9 cellular contexts compared by ENCODE assay signal in genomic region chr1:184974837-184975115, GRCh38. TPM values are rescaled to one million over a fixed set of nuclear protein-coding genes. Genes with fewer than 3 reads are reported as not detected.
DNase-seq lines count a peak whose midpoint lies in the region; ATAC-seq and TF ChIP-seq lines count a peak whose summit lies in the region.
"Had no signal": no experiment of that assay in that cellular context is flagged by ENCODE, and none has a peak within 500 bp of the region (broad histone marks: within the 10 kb centered on the region; RNA-seq: fewer than 3 reads in every experiment).

No MANE protein-coding gene starts in this region.

- no peak for TF ChIP-seq POLR2A in vagina (IDR thresholded peaks at IDR 0.05)

- H3K4me3 Mint-ChIP-seq in brain (peak overlapping the region; percentile 36 to 76 (median 67)), mesothelial cell of epicardium (peak overlapping the region; percentile 59)

- H3K27me3 Mint-ChIP-seq in brain (peaks cover 70% of the 10 kb centered on the region), mesothelial cell of epicardium (ENCODE audit: low read depth) (peaks cover 53% of the 10 kb centered on the region)

- H3K27ac ChIP-seq in right cardiac atrium (ENCODE audit: low read length) (no peak overlapping the region), vagina (peak overlapping the region; percentile 92)

- H3K4me1 Mint-ChIP-seq in brain (peaks cover 25% of the 10 kb centered on the region), mesothelial cell of epicardium (peaks cover 14% of the 10 kb centered on the region)

- H3K27ac Mint-ChIP-seq in brain (peak overlapping the region in 1 of 5 experiments; percentile 16), mesothelial cell of epicardium (no peak overlapping the region)

- peak in 1 of 2 donors; percentile 1 for ATAC-seq in right cardiac atrium
- ATAC-seq in Right ventricle myocardium inferior = no peak
- ATAC-seq in HG03135 (IDR thresholded peaks at IDR 0.05; ENCODE audit: unreplicated experiment) = no peak

- intact Hi-C loops in right cardiac atrium (cut with DNase I) = loop anchor here in 2 of 4 donors (10.0 kb wide), 1 partner anchor 90 kb away; no protein-coding TSS in a partner anchor
- intact Hi-C loops in Right ventricle myocardium inferior (cut with DNase I) = loop anchor here (5.0 kb wide), 2 partner anchors 82 to 147 kb away; no protein-coding TSS in a partner anchor
- intact Hi-C loops in vagina (cut with DNase I) = no loop called here

- 67% methylated on average over 4 of the region's 4 CpGs for WGBS in right cardiac atrium

- no peaks in the 10 kb centered on the region for H3K27me3 ChIP-seq in right cardiac atrium (ENCODE audit: control insufficient read depth, insufficient read depth)
- no peaks in the 10 kb centered on the region for H3K27me3 ChIP-seq in vagina

- H3K4me3 ChIP-seq in right cardiac atrium (ENCODE audit: low read length) (peak overlapping the region; percentile 83), vagina (peak overlapping the region; percentile 75 to 78)

- TF ChIP-seq CTCF in brain (conservative IDR thresholded peaks at IDR 0.05) = no peak
- TF ChIP-seq CTCF in mesothelial cell of epicardium (IDR thresholded peaks at IDR 0.05; ENCODE audit: unreplicated experiment) = no peak
- no peak for TF ChIP-seq CTCF in vagina (IDR thresholded peaks at IDR 0.05)

- H3K36me3 ChIP-seq in vagina = no peaks in the 10 kb centered on the region

- DNase-seq in right cardiac atrium = no peak
- no peak for DNase-seq in Right ventricle myocardium inferior (ENCODE audit: missing footprints)
- no peak for DNase-seq in mesothelial cell of epicardium (ENCODE audit: low spot score in 2 of 2, unreplicated experiment in 2 of 2)
- DNase-seq in vagina (ENCODE audit: extremely low spot score in 2 of 2) = no peak
- DNase-seq in DMS79 treated with DMSO at 0.1 percent for 48 hours (lab: John Stamatoyannopoulos, UW) = no peak
- DNase-seq in stimulated activated CD4-positive, alpha-beta T cell treated with anti-CD3 and anti-CD28 coated beads, Interleukin-12 subunit alpha, Interleukin-12 subunit beta, amount 100 ng/mL, for 4 hours = no peak
- DNase-seq: NCI-H1417 treated with DMSO at 0.1 percent for 48 hours had no signal

- H3K9me3 ChIP-seq in right cardiac atrium (ENCODE audit: control insufficient read depth, low read length) (no peaks in the 10 kb centered on the region), vagina (no peaks in the 10 kb centered on the region)

- no peaks in the 10 kb centered on the region for H3K36me3 Mint-ChIP-seq in brain
- H3K36me3 Mint-ChIP-seq in mesothelial cell of epicardium = no peaks in the 10 kb centered on the region

- H3K4me1 ChIP-seq in right cardiac atrium (ENCODE audit: control insufficient read depth, insufficient read depth, low read length) (no peaks in the 10 kb centered on the region), vagina (peaks cover 29% of the 10 kb centered on the region)

- H3K9me3 Mint-ChIP-seq in brain (peaks cover 0 to 3% (median 0%) of the 10 kb centered on the region in 5 experiments), mesothelial cell of epicardium (peaks cover 3% of the 10 kb centered on the region)

RNA-seq across cellular contexts. Expression of gene NIBAN1, which starts 0.5 kb away (rescaled TPM):
- total RNA-seq in right cardiac atrium = 100 to 1,000 TPM; 307 to 359 (median 329) TPM
- polyA plus RNA-seq in right cardiac atrium = 105 TPM
- 354 TPM for total RNA-seq in Right ventricle myocardium inferior
- 3.7 TPM for polyA plus RNA-seq in brain (ENCODE audit: insufficient read depth, low read depth, low replicate concordance)
- 0.38 to 0.47 TPM (median 0.45 TPM) in 3 replicates for total RNA-seq in mesothelial cell of epicardium
- total RNA-seq in vagina = 22.8 TPM

Comparison
In these comparisons a context has a peak if more than half of its experiments do, and no peak if none do; other contexts are left out.
1. RNA of gene NIBAN1, which starts 0.5 kb away (total RNA-seq): 354 TPM in Right ventricle myocardium inferior (single experiment), 307 to 359 TPM in right cardiac atrium and 22.8 TPM in vagina (single experiment); 0.38 to 0.47 TPM in mesothelial cell of epicardium; every median in the first group is over 10 times any median in the second.